ENCODE assay signal across 11 cellular contexts in genomic region chr22:23404689-23405365, GRCh38.
DNase-seq lines count a peak whose midpoint lies in the region; ATAC-seq and TF ChIP-seq lines count a peak whose summit lies in the region.
"Had no signal": no experiment of that assay in that cellular context is flagged by ENCODE, and none has a peak within 500 bp of the region (broad histone marks: within the 10 kb centered on the region; RNA-seq: fewer than 3 reads in every experiment).

No MANE protein-coding gene starts in this region.

- H3K4me2 ChIP-seq in DND-41 (ENCODE audit: insufficient read depth, low read length), result no peak overlapping the region

- H3K79me2 ChIP-seq in DND-41 (ENCODE audit: insufficient read depth, low read length), result no peaks in the 10 kb centered on the region

- no peak overlapping the region for H3K4me3 ChIP-seq in DND-41 (ENCODE audit: low read depth in 1 of 2, low read length in 2 of 2)
- H3K4me3 ChIP-seq: tibial nerve had no signal

- no peaks in the 10 kb centered on the region for H3K9me3 Mint-ChIP-seq in nephron

- DNase-seq in DND-41 (peak; percentile 58), NCI-H460 (ENCODE audit: extremely low read depth, low read depth) (peak; percentile 13), dermis microvascular lymphatic vessel endothelial cell (ENCODE audit: low read depth in 2 of 2) (peak; percentile 22 to 41), epidermal melanocyte (ENCODE audit: insufficient read length, low spot score) (no peak)
- DNase-seq: NCI-H2107; stimulated activated CD4-positive, alpha-beta T cell treated with anti-CD3 and anti-CD28 coated beads, Interleukin-4, amount 100 ng/mL, for 24 hours had no signal

- ATAC-seq in DND-41 (ENCODE audit: insufficient read depth, low read depth) (peak; percentile 79), GM18858 (IDR thresholded peaks at IDR 0.05; ENCODE audit: unreplicated experiment) (no peak), HG03045 (IDR thresholded peaks at IDR 0.05; ENCODE audit: unreplicated experiment) (no peak), GM18517 (IDR thresholded peaks at IDR 0.05; ENCODE audit: unreplicated experiment) (no peak)

- no peak for TF ChIP-seq CTCF in DND-41 (IDR thresholded peaks at IDR 0.05; ENCODE audit: borderline replicate concordance, extremely low read depth, low read length, poor library complexity, severe bottlenecking)
- no peak for TF ChIP-seq CTCF in nephron (IDR thresholded peaks at IDR 0.05; ENCODE audit: unreplicated experiment in 3 of 3)

- no peak overlapping the region for H3K4me3 Mint-ChIP-seq in nephron

- H3K27ac ChIP-seq in DND-41 (ENCODE audit: low read length), result no peak overlapping the region
- H3K27ac ChIP-seq: tibial nerve had no signal

- H3K27me3 Mint-ChIP-seq in nephron (ENCODE audit: low read depth), result no peaks in the 10 kb centered on the region

- H3K36me3 ChIP-seq in DND-41 (ENCODE audit: insufficient read depth, low read length), result no peaks in the 10 kb centered on the region
- H3K36me3 ChIP-seq: tibial nerve had no signal

- peaks cover 15% of the 10 kb centered on the region for H3K4me1 Mint-ChIP-seq in nephron

- no peaks in the 10 kb centered on the region for H3K9me3 ChIP-seq in DND-41 (ENCODE audit: insufficient read depth, low read length, severe bottlenecking)
- H3K9me3 ChIP-seq: tibial nerve had no signal

- H3K4me1 ChIP-seq in DND-41 (ENCODE audit: insufficient read depth, low read length), result no peaks in the 10 kb centered on the region

- peak overlapping the region in 2 of 3 experiments; percentile 7 to 38 for H3K27ac Mint-ChIP-seq in nephron

- no peaks in the 10 kb centered on the region for H3K36me3 Mint-ChIP-seq in nephron (ENCODE audit: low read depth)

- H3K9ac ChIP-seq in DND-41 (ENCODE audit: low read depth, low read length), result no peak overlapping the region

- no peak overlapping the region for H2AFZ ChIP-seq in DND-41 (ENCODE audit: low read depth, low read length)

- no peaks in the 10 kb centered on the region for H4K20me1 ChIP-seq in DND-41 (ENCODE audit: insufficient read depth, low read length)

- H3K27me3 ChIP-seq in DND-41 (ENCODE audit: insufficient read depth, low read length, poor library complexity), result no peaks in the 10 kb centered on the region
